Comparison of ENCODE assay signal across 35 cellular contexts in genomic region chr6:122821095-122821494, GRCh38. TPM values are rescaled to one million over a fixed set of nuclear protein-coding genes. Genes with fewer than 3 reads are reported as not detected.
"Had no signal": no experiment of that assay in that cellular context is flagged by ENCODE, and none has a peak within 500 bp of the region (broad histone marks: within the 10 kb centered on the region; RNA-seq: fewer than 3 reads in every experiment).

No MANE protein-coding gene starts in this region.

- H3K9me3 Mint-ChIP-seq: activated CD4-positive, alpha-beta memory T cell treated with anti-CD3 and anti-CD28 coated beads for 36 hours; activated CD4-positive, alpha-beta T cell treated with anti-CD3 and anti-CD28 coated beads, Interleukin-2, amount 10 ng/mL, durations not matched to agents 24 days and 14 days; activated T-cell treated with anti-CD3 and anti-CD28 coated beads, Interleukin-2, amount 50 U/mL, for 24 hours; activated T-helper 17 cell treated with anti-CD3 and anti-CD28 coated beads, Interleukin-2, amount 50 U/mL, for 72 hours; effector memory CD8-positive, alpha-beta T cell; T-helper 2 cell treated with Interferon-gamma antibody and Interleukin-4, amounts not matched to agents 5 μg/mL and 100 μg/mL, for 36 hours had no signal

- H3K4me1 Mint-ChIP-seq: activated CD4-positive, alpha-beta T cell treated with anti-CD3 and anti-CD28 coated beads for 36 hours; activated CD4-positive, alpha-beta T cell treated with anti-CD3 and anti-CD28 coated beads, Interleukin-2, amount 10 ng/mL, durations not matched to agents 24 days and 14 days; activated T-helper 17 cell treated with anti-CD3 and anti-CD28 coated beads, Interleukin-2, amount 50 U/mL, for 72 hours; T-helper 17 cell had no signal

- H3K4me3 ChIP-seq: body of pancreas, esophagus muscularis mucosa, gastrocnemius medialis, heart left ventricle had no signal

- H3K27me3 Mint-ChIP-seq: activated CD4-positive, alpha-beta memory T cell treated with anti-CD3 and anti-CD28 coated beads for 36 hours; activated naive CD8-positive, alpha-beta T cell; activated T-helper 17 cell treated with anti-CD3 and anti-CD28 coated beads, Interleukin-2, amount 50 U/mL, for 72 hours; effector memory CD8-positive, alpha-beta T cell had no signal

- H3K4me1 ChIP-seq: body of pancreas, esophagus muscularis mucosa, foreskin keratinocyte, gastrocnemius medialis, heart left ventricle had no signal

- H3K36me3 ChIP-seq: esophagus muscularis mucosa, gastrocnemius medialis, heart left ventricle, WERI-Rb-1 had no signal

- H3K27ac Mint-ChIP-seq: activated CD4-positive, alpha-beta memory T cell treated with anti-CD3 and anti-CD28 coated beads for 36 hours; activated CD4-positive, alpha-beta T cell treated with anti-CD3 and anti-CD28 coated beads for 36 hours; activated CD4-positive, alpha-beta T cell treated with anti-CD3 and anti-CD28 coated beads, Interleukin-2, amount 10 ng/mL, durations not matched to agents 24 days and 14 days; activated naive CD8-positive, alpha-beta T cell; activated T-cell treated with anti-CD3 and anti-CD28 coated beads, Interleukin-2, amount 50 U/mL, for 24 hours; activated T-helper 17 cell treated with anti-CD3 and anti-CD28 coated beads, Interleukin-2, amount 50 U/mL, for 72 hours; effector memory CD8-positive, alpha-beta T cell; T-helper 17 cell; T-helper 2 cell treated with Interferon-gamma antibody and Interleukin-4, amounts not matched to agents 5 μg/mL and 100 μg/mL, for 36 hours had no signal

- DNase-seq: activated CD4-positive, alpha-beta memory T cell treated with anti-CD3 and anti-CD28 coated beads for 36 hours; activated CD4-positive, alpha-beta T cell treated with anti-CD3 and anti-CD28 coated beads for 36 hours; activated CD4-positive, alpha-beta T cell treated with anti-CD3 and anti-CD28 coated beads, Interleukin-2, amount 10 ng/mL, durations not matched to agents 24 days and 14 days; activated CD4-positive, CD25-positive, alpha-beta regulatory T cell; activated CD4-positive, CD25-positive, alpha-beta regulatory T cell treated with anti-CD3 and anti-CD28 coated beads, Interleukin-2, amount 50 U/mL, for 72 hours; activated CD8-positive, alpha-beta memory T cell treated with anti-CD3 and anti-CD28 coated beads, Interleukin-2, amount 50 U/mL, for 48 hours; activated effector memory CD4-positive, alpha-beta T cell treated with Interleukin-2 at 50 U/mL for 16 hours; activated gamma-delta T cell treated with Interleukin-2 at 50 U/mL for 16 hours; activated naive CD4-positive, alpha-beta T cell treated with anti-CD3 and anti-CD28 coated beads, Interleukin-2, amount 50 U/mL, for 16 hours; activated naive CD4-positive, alpha-beta T cell treated with Interleukin-2 at 50 U/mL for 16 hours; activated T-cell treated with anti-CD3 and anti-CD28 coated beads for 4 hours; activated T-cell treated with anti-CD3 and anti-CD28 coated beads, Interleukin-2, amount 50 U/mL, for 24 hours; amniotic stem cell; anterior cingulate cortex; body of pancreas; caudate nucleus; cortex of kidney; dermis blood vessel endothelial cell; effector CD4-positive, alpha-beta T cell; effector memory CD8-positive, alpha-beta T cell; erythroblast; foreskin keratinocyte; gastrocnemius medialis; glutamatergic neuron; heart left ventricle; T-helper 1 cell; T-helper 17 cell; T1000; WERI-Rb-1 had no signal

- H3K9me3 ChIP-seq: body of pancreas, esophagus muscularis mucosa, gastrocnemius medialis, heart left ventricle had no signal

- FAIRE-seq: colon had no signal

- H3K27ac ChIP-seq: body of pancreas, esophagus muscularis mucosa, foreskin keratinocyte, gastrocnemius medialis, heart left ventricle, WERI-Rb-1 had no signal

- H3K4me3 Mint-ChIP-seq: activated CD4-positive, alpha-beta memory T cell treated with anti-CD3 and anti-CD28 coated beads for 36 hours; activated CD4-positive, alpha-beta T cell treated with anti-CD3 and anti-CD28 coated beads for 36 hours; activated CD4-positive, alpha-beta T cell treated with anti-CD3 and anti-CD28 coated beads, Interleukin-2, amount 10 ng/mL, durations not matched to agents 24 days and 14 days; activated naive CD8-positive, alpha-beta T cell; activated T-cell treated with anti-CD3 and anti-CD28 coated beads, Interleukin-2, amount 50 U/mL, for 24 hours; activated T-helper 17 cell treated with anti-CD3 and anti-CD28 coated beads, Interleukin-2, amount 50 U/mL, for 72 hours; effector memory CD8-positive, alpha-beta T cell; T-helper 17 cell; T-helper 2 cell treated with Interferon-gamma antibody and Interleukin-4, amounts not matched to agents 5 μg/mL and 100 μg/mL, for 36 hours had no signal

- H3K36me3 Mint-ChIP-seq: activated CD4-positive, alpha-beta memory T cell treated with anti-CD3 and anti-CD28 coated beads for 36 hours; activated naive CD8-positive, alpha-beta T cell had no signal

- ATAC-seq: activated CD4-positive, alpha-beta T cell treated with anti-CD3 and anti-CD28 coated beads for 36 hours; activated T-helper 17 cell treated with anti-CD3 and anti-CD28 coated beads, Interleukin-2, amount 50 U/mL, for 72 hours; body of pancreas; effector memory CD8-positive, alpha-beta T cell; foreskin keratinocyte; gastrocnemius medialis; heart left ventricle; T-helper 17 cell had no signal

- H3K27me3 ChIP-seq: body of pancreas, esophagus muscularis mucosa, foreskin keratinocyte, gastrocnemius medialis, heart left ventricle had no signal

RNA-seq across cellular contexts. Expression of gene SMPDL3A, which starts 32.0 kb away (rescaled TPM):
- total RNA-seq: activated CD4-positive, alpha-beta T cell treated with anti-CD3 and anti-CD28 coated beads for 36 hours had no signal

RNA-seq across cellular contexts. Expression of gene FABP7, which starts 41.6 kb away (rescaled TPM):
- total RNA-seq: activated CD4-positive, alpha-beta memory T cell treated with anti-CD3 and anti-CD28 coated beads for 36 hours; activated CD4-positive, alpha-beta T cell treated with anti-CD3 and anti-CD28 coated beads for 36 hours; activated CD4-positive, alpha-beta T cell treated with anti-CD3 and anti-CD28 coated beads, Interleukin-2, amount 10 ng/mL, durations not matched to agents 24 days and 14 days; activated T-helper 17 cell treated with anti-CD3 and anti-CD28 coated beads, Interleukin-2, amount 50 U/mL, for 72 hours; body of pancreas; chondrocyte; dermis blood vessel endothelial cell; esophagus muscularis mucosa; T-helper 17 cell had no signal
